ENCODE assay signal across 9 cellular contexts in the genomic region with DNA sequence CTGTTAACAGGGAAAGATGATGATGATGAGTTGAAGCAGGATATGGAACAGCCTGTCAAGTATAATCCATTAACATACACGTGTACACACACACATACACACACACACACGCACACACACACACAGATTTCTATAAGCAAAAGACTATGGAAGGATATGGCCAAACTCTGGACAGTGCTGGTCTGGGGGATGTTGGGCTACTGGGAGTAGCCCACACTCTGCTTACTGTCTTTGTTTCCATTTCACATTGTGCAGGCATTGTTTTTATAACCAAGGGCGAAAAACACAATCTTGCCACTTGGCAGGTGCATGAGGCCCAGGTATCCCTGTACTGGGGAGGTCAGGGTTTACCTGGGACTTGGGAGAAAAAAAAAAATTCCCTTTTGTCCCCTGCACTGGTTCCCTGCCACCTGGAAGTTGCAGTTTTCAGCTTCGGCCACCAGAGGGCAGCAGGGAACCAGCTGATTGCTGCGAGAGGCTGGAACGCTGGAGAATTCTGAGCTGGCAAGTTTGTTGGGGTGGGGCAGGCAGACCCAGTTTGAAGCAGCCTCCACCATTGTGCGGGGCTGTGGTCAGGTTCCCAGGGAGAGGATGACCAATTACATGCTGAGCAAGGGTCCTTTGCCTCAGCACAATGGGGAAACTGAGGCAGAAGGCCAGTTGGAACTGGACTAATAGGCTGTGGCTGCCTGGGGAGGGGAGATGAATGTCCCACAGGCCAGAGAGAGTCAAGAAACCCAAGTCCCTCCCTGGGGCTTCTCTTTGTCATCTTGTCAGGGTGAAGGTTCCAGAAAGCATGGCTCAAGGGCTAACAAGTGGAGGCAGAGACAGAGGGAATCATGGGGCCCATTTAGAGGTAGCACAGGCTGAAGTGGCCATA. TPM values are rescaled to one million over a fixed set of nuclear protein-coding genes. Genes with fewer than 3 reads are reported as not detected.
DNase-seq lines count a peak whose midpoint lies in the region; ATAC-seq and TF ChIP-seq lines count a peak whose summit lies in the region.
"Had no signal": no experiment of that assay in that cellular context is flagged by ENCODE, and none has a peak within 500 bp of the region (broad histone marks: within the 10 kb centered on the region; RNA-seq: fewer than 3 reads in every experiment).

No MANE protein-coding gene starts in this region.

- H3K36me3 ChIP-seq in Caco-2 (ENCODE audit: control insufficient read depth, insufficient read depth, low read length) (no peaks in the 10 kb centered on the region), HCT116 (ENCODE audit: control insufficient read depth in 1 of 2, insufficient read depth in 2 of 2, low read length in 2 of 2) (no peaks in the 10 kb centered on the region), mesendoderm (ENCODE audit: control insufficient read depth, insufficient read depth, low read length) (no peaks in the 10 kb centered on the region)

- CTCF ChIA-PET in Caco-2 (lab: Charles Lee), result interaction anchor here (0.6 to 2.5 kb wide), 25 partner anchors 8 to 974 kb away, joined by 3 to 41 read pairs (median 4); a partner anchor contains a TSS
- CTCF ChIA-PET in HCT116 (lab: Charles Lee), result interaction anchor here (0.7 to 3.3 kb wide), 21 partner anchors 8 to 163 kb away, joined by 3 to 77 read pairs (median 4); a partner anchor contains a TSS

- H4K20me1 ChIP-seq in HCT116 (ENCODE audit: insufficient read depth), result no peaks in the 10 kb centered on the region

- H3K4ac ChIP-seq in mesendoderm (ENCODE audit: low read depth, low read length), result no peak overlapping the region

- H3K4me3 Mint-ChIP-seq in Caco-2 (ENCODE audit: unreplicated experiment), result no peak overlapping the region
- H3K4me3 Mint-ChIP-seq in effector memory CD8-positive, alpha-beta T cell, result no peak overlapping the region

- H3K9me2 ChIP-seq in HCT116 (ENCODE audit: insufficient read depth), result no peaks in the 10 kb centered on the region

- no peaks in the 10 kb centered on the region; the same call in 1 of the 2 replicates for H3K9me3 ChIP-seq in Caco-2
- peaks cover 0 to 3% of the 10 kb centered on the region in 2 experiments; a peak in 1 of 4 replicates for H3K9me3 ChIP-seq in HCT116 (ENCODE audit: control insufficient read depth in 1 of 2, insufficient read depth in 1 of 2, low read depth in 1 of 2, low read length in 2 of 2)

- peak overlapping the region; percentile 28 for H3K56ac ChIP-seq in mesendoderm (ENCODE audit: low read length)

- H3K4me3 ChIP-seq in Caco-2 (ENCODE audit: low read depth, low read length) (no peak overlapping the region), HCT116 (replicated peaks in 1 of 2; ENCODE audit: low read depth in 1 of 2, low read length in 2 of 2) (no peak overlapping the region), mesendoderm (ENCODE audit: low read length) (no peak overlapping the region)
- H3K4me3 ChIP-seq: SK-N-MC had no signal

- TF ChIP-seq CTCF in Caco-2 (IDR thresholded peaks at IDR 0.05; ENCODE audit: insufficient read depth in 1 of 2, low read depth in 1 of 2, low read length in 1 of 2, severe bottlenecking in 1 of 2, unreplicated experiment in 1 of 2) (peak; percentile 91 to 97), HCT116 (IDR thresholded peaks at IDR 0.05 in 2 of 3, conservative IDR thresholded peaks at IDR 0.05 in 1 of 3; ENCODE audit: borderline replicate concordance in 1 of 3, insufficient read depth in 1 of 3, low read depth in 2 of 3, low read length in 2 of 3) (peak; percentile 89 to 92 (median 89))

- H3K27me3 Mint-ChIP-seq in Caco-2 (ENCODE audit: insufficient read depth, unreplicated experiment), result no peaks in the 10 kb centered on the region
- H3K27me3 Mint-ChIP-seq in effector memory CD8-positive, alpha-beta T cell, result no peaks in the 10 kb centered on the region

- peak; percentile 87 for ATAC-seq in HCT116
- ATAC-seq in effector memory CD8-positive, alpha-beta T cell (replicated peaks), result peak; percentile 79
- no peak for ATAC-seq in HG03565 (IDR thresholded peaks at IDR 0.05; ENCODE audit: unreplicated experiment)

- intact Hi-C loops in Caco-2 (cut with micrococcal nuclease; ENCODE audit: unreplicated experiment) (loop anchor here (1.0 to 2.0 kb wide), 5 partner anchors 16 to 128 kb away; a partner anchor contains a TSS), HCT116 (cut with micrococcal nuclease) (loop anchor here (1.0 kb wide), 3 partner anchors 93 to 128 kb away; no protein-coding TSS in a partner anchor)

- BruUV-seq in Caco-2 (replicated peaks; lab: Mats Ljungman, UMichigan), result no TSS peak
- no TSS peak for BruUV-seq in HCT116 (replicated peaks; lab: Mats Ljungman, UMichigan)

- no peak overlapping the region for H2AK5ac ChIP-seq in mesendoderm (ENCODE audit: low read length)

- no peak overlapping the region for H2BK15ac ChIP-seq in mesendoderm (replicated peaks; ENCODE audit: low read depth)

- RAD21 ChIA-PET in HCT116 (lab: Charles Lee; ENCODE audit: low non-redundant PET in 1 of 2, low total read pairs in 2 of 2, uncharacterized antibody in 2 of 2, unreplicated experiment in 2 of 2), result interaction anchor here (0.6 to 1.8 kb wide), 6 partner anchors 29 to 127 kb away, joined by 3 to 16 read pairs (median 4); no protein-coding TSS in a partner anchor

- no peak overlapping the region for H4K8ac ChIP-seq in mesendoderm (ENCODE audit: low read depth, low read length)

- no peak overlapping the region for H3K23ac ChIP-seq in mesendoderm (ENCODE audit: low read length)

- DNase-seq in Caco-2 (peak; percentile 83 to 91), HCT116 (ENCODE audit: low read depth, low spot score) (peak; percentile 40), NCI-H526 treated with DMSO at 0.1 percent for 48 hours (lab: John Stamatoyannopoulos, UW) (peak; percentile 20), mesendoderm (peak; percentile 84)
- DNase-seq in activated CD8-positive, alpha-beta memory T cell treated with anti-CD3 and anti-CD28 coated beads for 1 hour (ENCODE audit: extremely low read depth in 1 of 2, low read depth in 1 of 2), result peak; percentile 44 to 68
- DNase-seq in effector memory CD8-positive, alpha-beta T cell, result peak; percentile 71 to 74 (median 73)
- DNase-seq in stimulated activated CD8-positive, alpha-beta memory T cell treated with anti-CD3 and anti-CD28 coated beads, Interleukin-15, amount 100 ng/mL, for 48 hours (ENCODE audit: low read depth in 2 of 2), result peak; percentile 44 to 50

- no CpG with 5 or more reads among the region's 7 CpGs for WGBS in mesendoderm (ENCODE audit: extremely low coverage, insufficient coverage, low lambda C conversion rate)

- H2BK5ac ChIP-seq in mesendoderm (ENCODE audit: low read length), result no peak overlapping the region

- H3K4me2 ChIP-seq in HCT116 (ENCODE audit: low read length), result no peak overlapping the region
- H3K4me2 ChIP-seq in mesendoderm (ENCODE audit: low read length), result no peak overlapping the region

- no peak for TF ChIP-seq POLR2A in HCT116 (IDR thresholded peaks at IDR 0.05; ENCODE audit: borderline replicate concordance, extremely low read depth, insufficient read depth, insufficient read length)

- no peak overlapping the region for H3K27ac ChIP-seq in HCT116 (ENCODE audit: low read depth, low read length)
- H3K27ac ChIP-seq in mesendoderm (ENCODE audit: low read depth, low read length), result no peak overlapping the region
- H3K27ac ChIP-seq: SK-N-MC had no signal

- H3K27me3 ChIP-seq in Caco-2 (replicated peaks; ENCODE audit: control insufficient read depth, insufficient read depth, low read length) (no peaks in the 10 kb centered on the region), HCT116 (ENCODE audit: insufficient read depth, low read length) (no peaks in the 10 kb centered on the region), mesendoderm (ENCODE audit: insufficient read depth, low read length, poor library complexity) (no peaks in the 10 kb centered on the region)

- H3K9me3 Mint-ChIP-seq in Caco-2 (ENCODE audit: unreplicated experiment), result no peaks in the 10 kb centered on the region
- no peaks in the 10 kb centered on the region for H3K9me3 Mint-ChIP-seq in effector memory CD8-positive, alpha-beta T cell

- no peaks in the 10 kb centered on the region for H3K79me2 ChIP-seq in HCT116 (ENCODE audit: insufficient read depth, low read length)
- no peaks in the 10 kb centered on the region for H3K79me2 ChIP-seq in mesendoderm (ENCODE audit: control insufficient read depth, insufficient read depth, low read length)

- H3K79me1 ChIP-seq in mesendoderm (ENCODE audit: low read length), result no peaks in the 10 kb centered on the region

- H3K27ac Mint-ChIP-seq in Caco-2 (ENCODE audit: unreplicated experiment), result peak overlapping the region; percentile 23
- peak overlapping the region in 1 of 2 donors; percentile 60 for H3K27ac Mint-ChIP-seq in effector memory CD8-positive, alpha-beta T cell

- H3K4me1 ChIP-seq in Caco-2 (no peaks in the 10 kb centered on the region), HCT116 (ENCODE audit: control insufficient read depth in 1 of 2, insufficient read depth in 2 of 2, low read length in 2 of 2) (peaks cover 3 to 10% of the 10 kb centered on the region in 2 experiments; a peak in 2 of 4 replicates), mesendoderm (ENCODE audit: control insufficient read depth, low read depth, low read length) (no peaks in the 10 kb centered on the region)

- POLR2A ChIA-PET in Caco-2 (lab: Charles Lee) (interaction anchor here (0.6 kb wide), 1 partner anchor 712 kb away, joined by 3 read pairs; no protein-coding TSS in a partner anchor), HCT116 (lab: Charles Lee) (interaction anchor here (1.0 kb wide), 1 partner anchor 114 kb away, joined by 4 read pairs; no protein-coding TSS in a partner anchor)

- H4K5ac ChIP-seq in mesendoderm (ENCODE audit: low read length), result no peak overlapping the region

- H2AFZ ChIP-seq in HCT116 (ENCODE audit: low read depth, low read length, poor library complexity, severe bottlenecking), result no peak overlapping the region

- TF ChIP-seq RAD21 in HCT116 (IDR thresholded peaks at IDR 0.05; ENCODE audit: low read depth), result peak; percentile 98

- H2BK120ac ChIP-seq in mesendoderm (ENCODE audit: low read depth, low read length), result no peak overlapping the region

- no peaks in the 10 kb centered on the region for H3K36me3 Mint-ChIP-seq in Caco-2 (ENCODE audit: insufficient read depth, unreplicated experiment)
- H3K36me3 Mint-ChIP-seq in effector memory CD8-positive, alpha-beta T cell (ENCODE audit: insufficient read depth), result peaks cover 3% of the 10 kb centered on the region

- no peak overlapping the region for H3K18ac ChIP-seq in mesendoderm (ENCODE audit: low read length)

- H3K4me1 Mint-ChIP-seq in Caco-2 (ENCODE audit: low read depth, unreplicated experiment), result no peaks in the 10 kb centered on the region
- peaks cover 3 to 4% of the 10 kb centered on the region in 2 donors for H3K4me1 Mint-ChIP-seq in effector memory CD8-positive, alpha-beta T cell (ENCODE audit: low read depth in 2 of 2)

- H3K9ac ChIP-seq in HCT116 (ENCODE audit: low read length) (no peak overlapping the region), mesendoderm (ENCODE audit: low read length) (no peak overlapping the region)

TF ChIP-seq in HCT116, 20 proteins besides CTCF, POLR2A, EP300 and RAD21 (continues in another document):
- TF ChIP-seq CBX3 (IDR thresholded peaks at IDR 0.05; ENCODE audit: low read depth) (no peak), SIN3A (IDR thresholded peaks at IDR 0.05; ENCODE audit: low read depth) (no peak), CEBPB (IDR thresholded peaks at IDR 0.05; ENCODE audit: low read depth) (no peak)

RNA-seq across cellular contexts. Expression of a gene that starts 27.3 kb away (rescaled TPM):
- total RNA-seq in Caco-2 (2022) (116 and 133 TPM in 2 replicates), HCT116 (2021; ENCODE audit: unreplicated experiment) (85.0 TPM)
- polyA plus RNA-seq in HCT116 (2012), result 65.3 and 71.3 TPM in 2 replicates
- 82.9 TPM for polyA plus RNA-seq in mesendoderm (2013, experiment 1 of 2)
- polyA plus RNA-seq in mesendoderm (2013, experiment 2 of 2), result 81.0 TPM

Comparison
In these comparisons a context has a peak if more than half of its experiments do, and no peak if none do; other contexts are left out.
1. DNase-seq: peak in every context shown above with its lines; median percentile 87 in Caco-2; 84 in mesendoderm; 73 in effector memory CD8-positive, alpha-beta T cell; 56 in activated CD8-positive, alpha-beta memory T cell treated with anti-CD3 and anti-CD28 coated beads for 1 hour; 47 in stimulated activated CD8-positive, alpha-beta memory T cell treated with anti-CD3 and anti-CD28 coated beads, Interleukin-15, amount 100 ng/mL, for 48 hours; 40 in HCT116; 20 in NCI-H526 treated with DMSO at 0.1 percent for 48 hours.